ENCODE assay signal across 2 cellular contexts in the genomic region with DNA sequence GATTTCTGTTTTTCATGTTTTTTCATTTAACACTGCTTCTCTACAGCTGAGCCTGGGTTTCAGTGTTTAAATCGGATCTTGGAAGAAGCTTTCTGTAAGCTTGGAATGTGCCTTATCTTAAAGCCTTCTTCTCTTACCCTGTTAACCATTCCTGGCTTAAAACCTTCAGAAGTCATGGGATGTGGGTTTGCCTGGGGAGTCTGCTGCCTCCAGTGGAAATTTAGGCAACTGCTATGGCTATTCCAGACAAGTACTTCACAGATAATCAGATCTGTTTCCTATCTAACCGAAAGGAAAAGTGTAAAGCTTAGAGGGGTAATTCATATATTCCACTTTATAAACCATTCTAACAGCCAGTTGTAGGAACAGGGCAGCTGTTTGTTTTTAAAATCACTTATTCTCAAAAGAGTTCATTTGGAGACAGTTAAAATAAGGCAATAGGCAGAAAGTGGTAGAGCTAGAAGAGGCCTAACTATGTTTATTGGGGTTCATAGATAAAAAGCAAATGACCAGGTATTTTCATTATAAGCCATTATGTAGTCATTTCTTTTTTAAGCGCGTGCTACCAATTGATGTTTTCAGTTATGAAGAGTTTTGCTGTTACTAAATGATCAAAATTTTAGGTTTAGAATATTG.
TF ChIP-seq lines count a peak whose summit lies in the region.

No MANE protein-coding gene starts in this region.

TF ChIP-seq in GM23338, 12 proteins besides CTCF, POLR2A, EP300 and RAD21:
- TF ChIP-seq, protein P1, sequence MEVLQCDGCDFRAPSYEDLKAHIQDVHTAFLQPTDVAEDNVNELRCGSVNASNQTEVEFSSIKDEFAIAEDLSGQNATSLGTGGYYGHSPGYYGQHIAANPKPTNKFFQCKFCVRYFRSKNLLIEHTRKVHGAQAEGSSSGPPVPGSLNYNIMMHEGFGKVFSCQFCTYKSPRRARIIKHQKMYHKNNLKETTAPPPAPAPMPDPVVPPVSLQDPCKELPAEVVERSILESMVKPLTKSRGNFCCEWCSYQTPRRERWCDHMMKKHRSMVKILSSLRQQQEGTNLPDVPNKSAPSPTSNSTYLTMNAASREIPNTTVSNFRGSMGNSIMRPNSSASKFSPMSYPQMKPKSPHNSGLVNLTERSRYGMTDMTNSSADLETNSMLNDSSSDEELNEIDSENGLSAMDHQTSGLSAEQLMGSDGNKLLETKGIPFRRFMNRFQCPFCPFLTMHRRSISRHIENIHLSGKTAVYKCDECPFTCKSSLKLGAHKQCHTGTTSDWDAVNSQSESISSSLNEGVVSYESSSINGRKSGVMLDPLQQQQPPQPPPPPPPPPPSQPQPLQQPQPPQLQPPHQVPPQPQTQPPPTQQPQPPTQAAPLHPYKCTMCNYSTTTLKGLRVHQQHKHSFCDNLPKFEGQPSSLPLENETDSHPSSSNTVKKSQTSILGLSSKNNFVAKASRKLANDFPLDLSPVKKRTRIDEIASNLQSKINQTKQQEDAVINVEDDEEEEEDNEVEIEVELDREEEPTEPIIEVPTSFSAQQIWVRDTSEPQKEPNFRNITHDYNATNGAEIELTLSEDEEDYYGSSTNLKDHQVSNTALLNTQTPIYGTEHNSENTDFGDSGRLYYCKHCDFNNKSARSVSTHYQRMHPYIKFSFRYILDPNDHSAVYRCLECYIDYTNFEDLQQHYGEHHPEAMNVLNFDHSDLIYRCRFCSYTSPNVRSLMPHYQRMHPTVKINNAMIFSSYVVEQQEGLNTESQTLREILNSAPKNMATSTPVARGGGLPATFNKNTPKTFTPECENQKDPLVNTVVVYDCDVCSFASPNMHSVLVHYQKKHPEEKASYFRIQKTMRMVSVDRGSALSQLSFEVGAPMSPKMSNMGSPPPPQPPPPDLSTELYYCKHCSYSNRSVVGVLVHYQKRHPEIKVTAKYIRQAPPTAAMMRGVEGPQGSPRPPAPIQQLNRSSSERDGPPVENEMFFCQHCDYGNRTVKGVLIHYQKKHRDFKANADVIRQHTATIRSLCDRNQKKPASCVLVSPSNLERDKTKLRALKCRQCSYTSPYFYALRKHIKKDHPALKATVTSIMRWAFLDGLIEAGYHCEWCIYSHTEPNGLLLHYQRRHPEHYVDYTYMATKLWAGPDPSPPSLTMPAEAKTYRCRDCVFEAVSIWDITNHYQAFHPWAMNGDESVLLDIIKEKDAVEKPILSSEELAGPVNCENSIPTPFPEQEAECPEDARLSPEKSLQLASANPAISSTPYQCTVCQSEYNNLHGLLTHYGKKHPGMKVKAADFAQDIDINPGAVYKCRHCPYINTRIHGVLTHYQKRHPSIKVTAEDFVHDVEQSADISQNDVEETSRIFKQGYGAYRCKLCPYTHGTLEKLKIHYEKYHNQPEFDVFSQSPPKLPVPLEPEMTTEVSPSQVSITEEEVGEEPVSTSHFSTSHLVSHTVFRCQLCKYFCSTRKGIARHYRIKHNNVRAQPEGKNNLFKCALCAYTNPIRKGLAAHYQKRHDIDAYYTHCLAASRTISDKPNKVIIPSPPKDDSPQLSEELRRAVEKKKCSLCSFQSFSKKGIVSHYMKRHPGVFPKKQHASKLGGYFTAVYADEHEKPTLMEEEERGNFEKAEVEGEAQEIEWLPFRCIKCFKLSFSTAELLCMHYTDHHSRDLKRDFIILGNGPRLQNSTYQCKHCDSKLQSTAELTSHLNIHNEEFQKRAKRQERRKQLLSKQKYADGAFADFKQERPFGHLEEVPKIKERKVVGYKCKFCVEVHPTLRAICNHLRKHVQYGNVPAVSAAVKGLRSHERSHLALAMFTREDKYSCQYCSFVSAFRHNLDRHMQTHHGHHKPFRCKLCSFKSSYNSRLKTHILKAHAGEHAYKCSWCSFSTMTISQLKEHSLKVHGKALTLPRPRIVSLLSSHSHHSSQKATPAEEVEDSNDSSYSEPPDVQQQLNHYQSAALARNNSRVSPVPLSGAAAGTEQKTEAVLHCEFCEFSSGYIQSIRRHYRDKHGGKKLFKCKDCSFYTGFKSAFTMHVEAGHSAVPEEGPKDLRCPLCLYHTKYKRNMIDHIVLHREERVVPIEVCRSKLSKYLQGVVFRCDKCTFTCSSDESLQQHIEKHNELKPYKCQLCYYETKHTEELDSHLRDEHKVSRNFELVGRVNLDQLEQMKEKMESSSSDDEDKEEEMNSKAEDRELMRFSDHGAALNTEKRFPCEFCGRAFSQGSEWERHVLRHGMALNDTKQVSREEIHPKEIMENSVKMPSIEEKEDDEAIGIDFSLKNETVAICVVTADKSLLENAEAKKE (CRISPR knock-in tag; IDR thresholded peaks at IDR 0.05): peak; percentile 57; the same call in 1 of the 2 replicates
- TF ChIP-seq, protein P2, sequence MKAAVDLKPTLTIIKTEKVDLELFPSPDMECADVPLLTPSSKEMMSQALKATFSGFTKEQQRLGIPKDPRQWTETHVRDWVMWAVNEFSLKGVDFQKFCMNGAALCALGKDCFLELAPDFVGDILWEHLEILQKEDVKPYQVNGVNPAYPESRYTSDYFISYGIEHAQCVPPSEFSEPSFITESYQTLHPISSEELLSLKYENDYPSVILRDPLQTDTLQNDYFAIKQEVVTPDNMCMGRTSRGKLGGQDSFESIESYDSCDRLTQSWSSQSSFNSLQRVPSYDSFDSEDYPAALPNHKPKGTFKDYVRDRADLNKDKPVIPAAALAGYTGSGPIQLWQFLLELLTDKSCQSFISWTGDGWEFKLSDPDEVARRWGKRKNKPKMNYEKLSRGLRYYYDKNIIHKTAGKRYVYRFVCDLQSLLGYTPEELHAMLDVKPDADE (IDR thresholded peaks at IDR 0.05): no peak

TF ChIP-seq in H1, 55 proteins besides CTCF, POLR2A, EP300 and RAD21:
- TF ChIP-seq YY1 (IDR thresholded peaks at IDR 0.05; ENCODE audit: low read depth, low read length): 0 out of 2 replicates have a peak, but pooled peaks have one; percentile 24
- TF ChIP-seq TEAD4 (IDR thresholded peaks at IDR 0.05; ENCODE audit: low read depth, low read length): peak; percentile 48; the same call in 1 of the 2 replicates
- no peak for TF ChIP-seq CHD1 (IDR thresholded peaks at IDR 0.05; ENCODE audit: low read depth, low read length)
- TF ChIP-seq NRF1 (IDR thresholded peaks at IDR 0.05; ENCODE audit: low read depth, low read length): no peak
- TF ChIP-seq SP1 (IDR thresholded peaks at IDR 0.05; ENCODE audit: low read depth, low read length): 0 out of 2 replicates have a peak, but pooled peaks have one; percentile 27
- no peak for TF ChIP-seq NANOG (IDR thresholded peaks at IDR 0.05; ENCODE audit: insufficient read depth, low read depth, low read length, poor library complexity, severe bottlenecking)
